1 cellular context compared by ENCODE assay signal in the genomic region with DNA sequence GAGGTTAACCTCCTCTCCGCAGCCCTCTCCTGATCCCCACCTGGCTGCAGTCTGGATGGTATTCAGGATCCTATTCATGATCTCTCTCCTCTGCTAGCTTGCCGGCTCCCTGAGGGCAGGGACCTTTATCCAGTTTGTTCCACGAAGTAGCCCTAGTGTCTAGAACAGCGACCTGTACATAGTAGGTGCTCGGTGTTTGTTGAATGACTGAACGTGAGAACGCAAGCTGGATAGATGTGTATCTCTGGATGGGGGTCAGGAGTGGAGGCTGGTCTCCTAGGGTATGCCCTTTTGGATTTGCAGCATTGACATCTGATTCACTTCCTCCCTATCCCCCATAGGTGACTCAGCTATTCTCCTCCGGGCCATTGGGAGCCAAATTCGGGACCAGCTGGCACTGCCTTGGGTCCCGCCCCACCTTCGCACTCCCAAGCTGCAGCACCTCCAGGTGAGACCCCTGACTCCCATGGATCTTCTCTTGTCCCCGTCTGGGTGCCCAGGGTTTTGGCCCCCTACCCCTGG.
A peak's percentile ranks its signal among the peaks of the same experiment; 100 is the strongest.
TF ChIP-seq lines count a peak whose summit lies in the region.

No MANE protein-coding gene starts in this region.

TF ChIP-seq in K562, 482 proteins besides CTCF, POLR2A, EP300 and RAD21 (continued from another document):
- TF ChIP-seq, protein P1, sequence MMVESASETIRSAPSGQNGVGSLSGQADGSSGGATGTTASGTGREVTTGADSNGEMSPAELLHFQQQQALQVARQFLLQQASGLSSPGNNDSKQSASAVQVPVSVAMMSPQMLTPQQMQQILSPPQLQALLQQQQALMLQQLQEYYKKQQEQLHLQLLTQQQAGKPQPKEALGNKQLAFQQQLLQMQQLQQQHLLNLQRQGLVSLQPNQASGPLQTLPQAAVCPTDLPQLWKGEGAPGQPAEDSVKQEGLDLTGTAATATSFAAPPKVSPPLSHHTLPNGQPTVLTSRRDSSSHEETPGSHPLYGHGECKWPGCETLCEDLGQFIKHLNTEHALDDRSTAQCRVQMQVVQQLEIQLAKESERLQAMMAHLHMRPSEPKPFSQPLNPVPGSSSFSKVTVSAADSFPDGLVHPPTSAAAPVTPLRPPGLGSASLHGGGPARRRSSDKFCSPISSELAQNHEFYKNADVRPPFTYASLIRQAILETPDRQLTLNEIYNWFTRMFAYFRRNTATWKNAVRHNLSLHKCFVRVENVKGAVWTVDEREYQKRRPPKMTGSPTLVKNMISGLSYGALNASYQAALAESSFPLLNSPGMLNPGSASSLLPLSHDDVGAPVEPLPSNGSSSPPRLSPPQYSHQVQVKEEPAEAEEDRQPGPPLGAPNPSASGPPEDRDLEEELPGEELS (CRISPR knock-in tag; IDR thresholded peaks at IDR 0.05; ENCODE audit: borderline replicate concordance) = no peak
- no peak for TF ChIP-seq CCNT2 (IDR thresholded peaks at IDR 0.05; ENCODE audit: borderline replicate concordance, extremely low read depth, insufficient read length, low read depth, low read length)
- TF ChIP-seq NR2F6 (CRISPR knock-in tag; IDR thresholded peaks at IDR 0.05) = no peak
- TF ChIP-seq, protein P2, sequence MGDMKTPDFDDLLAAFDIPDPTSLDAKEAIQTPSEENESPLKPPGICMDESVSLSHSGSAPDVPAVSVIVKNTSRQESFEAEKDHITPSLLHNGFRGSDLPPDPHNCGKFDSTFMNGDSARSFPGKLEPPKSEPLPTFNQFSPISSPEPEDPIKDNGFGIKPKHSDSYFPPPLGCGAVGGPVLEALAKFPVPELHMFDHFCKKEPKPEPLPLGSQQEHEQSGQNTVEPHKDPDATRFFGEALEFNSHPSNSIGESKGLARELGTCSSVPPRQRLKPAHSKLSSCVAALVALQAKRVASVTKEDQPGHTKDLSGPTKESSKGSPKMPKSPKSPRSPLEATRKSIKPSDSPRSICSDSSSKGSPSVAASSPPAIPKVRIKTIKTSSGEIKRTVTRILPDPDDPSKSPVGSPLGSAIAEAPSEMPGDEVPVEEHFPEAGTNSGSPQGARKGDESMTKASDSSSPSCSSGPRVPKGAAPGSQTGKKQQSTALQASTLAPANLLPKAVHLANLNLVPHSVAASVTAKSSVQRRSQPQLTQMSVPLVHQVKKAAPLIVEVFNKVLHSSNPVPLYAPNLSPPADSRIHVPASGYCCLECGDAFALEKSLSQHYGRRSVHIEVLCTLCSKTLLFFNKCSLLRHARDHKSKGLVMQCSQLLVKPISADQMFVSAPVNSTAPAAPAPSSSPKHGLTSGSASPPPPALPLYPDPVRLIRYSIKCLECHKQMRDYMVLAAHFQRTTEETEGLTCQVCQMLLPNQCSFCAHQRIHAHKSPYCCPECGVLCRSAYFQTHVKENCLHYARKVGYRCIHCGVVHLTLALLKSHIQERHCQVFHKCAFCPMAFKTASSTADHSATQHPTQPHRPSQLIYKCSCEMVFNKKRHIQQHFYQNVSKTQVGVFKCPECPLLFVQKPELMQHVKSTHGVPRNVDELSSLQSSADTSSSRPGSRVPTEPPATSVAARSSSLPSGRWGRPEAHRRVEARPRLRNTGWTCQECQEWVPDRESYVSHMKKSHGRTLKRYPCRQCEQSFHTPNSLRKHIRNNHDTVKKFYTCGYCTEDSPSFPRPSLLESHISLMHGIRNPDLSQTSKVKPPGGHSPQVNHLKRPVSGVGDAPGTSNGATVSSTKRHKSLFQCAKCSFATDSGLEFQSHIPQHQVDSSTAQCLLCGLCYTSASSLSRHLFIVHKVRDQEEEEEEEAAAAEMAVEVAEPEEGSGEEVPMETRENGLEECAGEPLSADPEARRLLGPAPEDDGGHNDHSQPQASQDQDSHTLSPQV (IDR thresholded peaks at IDR 0.05) = peak; percentile 29; the same call in 1 of the 2 replicates
- TF ChIP-seq, protein P3, sequence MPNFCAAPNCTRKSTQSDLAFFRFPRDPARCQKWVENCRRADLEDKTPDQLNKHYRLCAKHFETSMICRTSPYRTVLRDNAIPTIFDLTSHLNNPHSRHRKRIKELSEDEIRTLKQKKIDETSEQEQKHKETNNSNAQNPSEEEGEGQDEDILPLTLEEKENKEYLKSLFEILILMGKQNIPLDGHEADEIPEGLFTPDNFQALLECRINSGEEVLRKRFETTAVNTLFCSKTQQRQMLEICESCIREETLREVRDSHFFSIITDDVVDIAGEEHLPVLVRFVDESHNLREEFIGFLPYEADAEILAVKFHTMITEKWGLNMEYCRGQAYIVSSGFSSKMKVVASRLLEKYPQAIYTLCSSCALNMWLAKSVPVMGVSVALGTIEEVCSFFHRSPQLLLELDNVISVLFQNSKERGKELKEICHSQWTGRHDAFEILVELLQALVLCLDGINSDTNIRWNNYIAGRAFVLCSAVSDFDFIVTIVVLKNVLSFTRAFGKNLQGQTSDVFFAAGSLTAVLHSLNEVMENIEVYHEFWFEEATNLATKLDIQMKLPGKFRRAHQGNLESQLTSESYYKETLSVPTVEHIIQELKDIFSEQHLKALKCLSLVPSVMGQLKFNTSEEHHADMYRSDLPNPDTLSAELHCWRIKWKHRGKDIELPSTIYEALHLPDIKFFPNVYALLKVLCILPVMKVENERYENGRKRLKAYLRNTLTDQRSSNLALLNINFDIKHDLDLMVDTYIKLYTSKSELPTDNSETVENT (CRISPR knock-in tag; IDR thresholded peaks at IDR 0.05) = no peak
- no peak for TF ChIP-seq ZZZ3 (IDR thresholded peaks at IDR 0.05)
- TF ChIP-seq, protein P4, sequence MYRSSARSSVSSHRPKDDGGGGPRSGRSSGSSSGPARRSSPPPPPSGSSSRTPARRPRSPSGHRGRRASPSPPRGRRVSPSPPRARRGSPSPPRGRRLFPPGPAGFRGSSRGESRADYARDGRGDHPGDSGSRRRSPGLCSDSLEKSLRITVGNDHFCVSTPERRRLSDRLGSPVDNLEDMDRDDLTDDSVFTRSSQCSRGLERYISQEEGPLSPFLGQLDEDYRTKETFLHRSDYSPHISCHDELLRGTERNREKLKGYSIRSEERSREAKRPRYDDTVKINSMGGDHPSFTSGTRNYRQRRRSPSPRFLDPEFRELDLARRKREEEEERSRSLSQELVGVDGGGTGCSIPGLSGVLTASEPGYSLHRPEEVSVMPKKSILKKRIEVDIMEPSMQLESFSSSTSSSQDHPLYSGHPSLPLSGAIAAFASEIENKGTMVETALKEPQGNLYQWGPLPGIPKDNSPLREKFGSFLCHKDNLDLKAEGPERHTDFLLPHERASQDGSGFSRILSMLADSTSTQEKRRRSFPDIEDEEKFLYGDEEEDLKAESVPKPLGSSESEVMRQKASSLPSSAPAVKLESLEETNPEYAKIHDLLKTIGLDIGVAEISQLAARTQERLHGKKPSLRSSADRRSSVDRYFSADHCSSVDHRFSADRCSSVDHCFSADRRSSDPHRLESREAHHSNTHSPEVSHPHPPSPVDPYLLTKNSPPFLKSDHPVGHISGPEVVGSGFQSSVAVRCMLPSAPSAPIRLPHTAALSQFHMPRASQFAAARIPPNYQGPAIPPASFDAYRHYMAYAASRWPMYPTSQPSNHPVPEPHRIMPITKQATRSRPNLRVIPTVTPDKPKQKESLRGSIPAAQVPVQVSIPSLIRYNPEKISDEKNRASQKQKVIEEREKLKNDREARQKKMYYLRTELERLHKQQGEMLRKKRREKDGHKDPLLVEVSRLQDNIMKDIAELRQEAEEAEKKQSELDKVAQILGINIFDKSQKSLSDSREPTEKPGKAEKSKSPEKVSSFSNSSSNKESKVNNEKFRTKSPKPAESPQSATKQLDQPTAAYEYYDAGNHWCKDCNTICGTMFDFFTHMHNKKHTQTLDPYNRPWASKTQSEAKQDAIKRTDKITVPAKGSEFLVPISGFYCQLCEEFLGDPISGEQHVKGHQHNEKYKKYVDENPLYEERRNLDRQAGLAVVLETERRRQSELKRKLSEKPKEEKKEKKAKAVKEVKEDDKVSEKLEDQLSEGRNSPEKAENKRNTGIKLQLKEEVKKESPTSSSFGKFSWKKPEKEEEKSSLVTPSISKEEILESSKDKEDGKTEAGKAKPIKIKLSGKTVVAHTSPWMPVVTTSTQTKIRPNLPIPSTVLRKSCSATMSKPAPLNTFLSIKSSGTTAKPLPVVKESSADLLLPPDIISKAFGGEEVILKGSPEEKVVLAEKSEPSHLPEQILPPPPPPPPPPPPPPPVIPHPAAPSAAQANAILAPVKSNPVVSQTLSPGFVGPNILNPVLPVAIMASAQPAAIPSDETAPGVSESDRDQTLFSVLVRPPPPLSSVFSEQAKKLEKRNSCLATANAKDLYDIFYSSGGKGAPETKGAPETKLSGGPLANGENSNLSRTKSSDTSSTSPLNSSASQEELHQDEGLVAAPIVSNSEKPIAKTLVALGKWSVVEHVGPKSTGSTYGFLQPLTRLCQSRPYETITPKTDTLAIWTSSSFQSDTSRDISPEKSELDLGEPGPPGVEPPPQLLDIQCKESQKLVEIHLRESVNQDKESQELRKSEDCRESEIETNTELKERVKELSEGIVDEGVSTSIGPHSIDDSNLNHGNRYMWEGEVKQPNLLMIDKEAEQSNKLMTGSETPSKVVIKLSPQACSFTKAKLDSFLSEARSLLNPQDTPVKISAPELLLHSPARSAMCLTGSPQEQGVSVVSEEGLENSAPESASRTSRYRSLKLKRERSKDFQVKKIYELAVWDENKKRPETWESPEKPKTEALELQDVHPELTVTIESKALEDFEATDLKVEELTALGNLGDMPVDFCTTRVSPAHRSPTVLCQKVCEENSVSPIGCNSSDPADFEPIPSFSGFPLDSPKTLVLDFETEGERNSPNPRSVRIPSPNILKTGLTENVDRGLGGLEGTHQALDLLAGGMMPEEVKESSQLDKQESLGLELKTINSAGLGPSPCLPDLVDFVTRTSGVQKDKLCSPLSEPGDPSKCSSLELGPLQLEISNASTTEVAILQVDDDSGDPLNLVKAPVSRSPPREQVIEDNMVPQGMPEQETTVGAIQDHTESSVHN (IDR thresholded peaks at IDR 0.05; ENCODE audit: borderline replicate concordance in 1 of 2, low read depth in 1 of 2) = no peak
- TF ChIP-seq, protein P5, sequence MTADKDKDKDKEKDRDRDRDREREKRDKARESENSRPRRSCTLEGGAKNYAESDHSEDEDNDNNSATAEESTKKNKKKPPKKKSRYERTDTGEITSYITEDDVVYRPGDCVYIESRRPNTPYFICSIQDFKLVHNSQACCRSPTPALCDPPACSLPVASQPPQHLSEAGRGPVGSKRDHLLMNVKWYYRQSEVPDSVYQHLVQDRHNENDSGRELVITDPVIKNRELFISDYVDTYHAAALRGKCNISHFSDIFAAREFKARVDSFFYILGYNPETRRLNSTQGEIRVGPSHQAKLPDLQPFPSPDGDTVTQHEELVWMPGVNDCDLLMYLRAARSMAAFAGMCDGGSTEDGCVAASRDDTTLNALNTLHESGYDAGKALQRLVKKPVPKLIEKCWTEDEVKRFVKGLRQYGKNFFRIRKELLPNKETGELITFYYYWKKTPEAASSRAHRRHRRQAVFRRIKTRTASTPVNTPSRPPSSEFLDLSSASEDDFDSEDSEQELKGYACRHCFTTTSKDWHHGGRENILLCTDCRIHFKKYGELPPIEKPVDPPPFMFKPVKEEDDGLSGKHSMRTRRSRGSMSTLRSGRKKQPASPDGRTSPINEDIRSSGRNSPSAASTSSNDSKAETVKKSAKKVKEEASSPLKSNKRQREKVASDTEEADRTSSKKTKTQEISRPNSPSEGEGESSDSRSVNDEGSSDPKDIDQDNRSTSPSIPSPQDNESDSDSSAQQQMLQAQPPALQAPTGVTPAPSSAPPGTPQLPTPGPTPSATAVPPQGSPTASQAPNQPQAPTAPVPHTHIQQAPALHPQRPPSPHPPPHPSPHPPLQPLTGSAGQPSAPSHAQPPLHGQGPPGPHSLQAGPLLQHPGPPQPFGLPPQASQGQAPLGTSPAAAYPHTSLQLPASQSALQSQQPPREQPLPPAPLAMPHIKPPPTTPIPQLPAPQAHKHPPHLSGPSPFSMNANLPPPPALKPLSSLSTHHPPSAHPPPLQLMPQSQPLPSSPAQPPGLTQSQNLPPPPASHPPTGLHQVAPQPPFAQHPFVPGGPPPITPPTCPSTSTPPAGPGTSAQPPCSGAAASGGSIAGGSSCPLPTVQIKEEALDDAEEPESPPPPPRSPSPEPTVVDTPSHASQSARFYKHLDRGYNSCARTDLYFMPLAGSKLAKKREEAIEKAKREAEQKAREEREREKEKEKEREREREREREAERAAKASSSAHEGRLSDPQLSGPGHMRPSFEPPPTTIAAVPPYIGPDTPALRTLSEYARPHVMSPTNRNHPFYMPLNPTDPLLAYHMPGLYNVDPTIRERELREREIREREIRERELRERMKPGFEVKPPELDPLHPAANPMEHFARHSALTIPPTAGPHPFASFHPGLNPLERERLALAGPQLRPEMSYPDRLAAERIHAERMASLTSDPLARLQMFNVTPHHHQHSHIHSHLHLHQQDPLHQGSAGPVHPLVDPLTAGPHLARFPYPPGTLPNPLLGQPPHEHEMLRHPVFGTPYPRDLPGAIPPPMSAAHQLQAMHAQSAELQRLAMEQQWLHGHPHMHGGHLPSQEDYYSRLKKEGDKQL (CRISPR knock-in tag; IDR thresholded peaks at IDR 0.05; ENCODE audit: borderline replicate concordance) = no peak
- TF ChIP-seq ZNF584 (CRISPR knock-in tag; IDR thresholded peaks at IDR 0.05; ENCODE audit: low read depth) = no peak
- no peak for TF ChIP-seq HEY1 (CRISPR knock-in tag; IDR thresholded peaks at IDR 0.05; ENCODE audit: borderline replicate concordance)
- TF ChIP-seq, protein P6, sequence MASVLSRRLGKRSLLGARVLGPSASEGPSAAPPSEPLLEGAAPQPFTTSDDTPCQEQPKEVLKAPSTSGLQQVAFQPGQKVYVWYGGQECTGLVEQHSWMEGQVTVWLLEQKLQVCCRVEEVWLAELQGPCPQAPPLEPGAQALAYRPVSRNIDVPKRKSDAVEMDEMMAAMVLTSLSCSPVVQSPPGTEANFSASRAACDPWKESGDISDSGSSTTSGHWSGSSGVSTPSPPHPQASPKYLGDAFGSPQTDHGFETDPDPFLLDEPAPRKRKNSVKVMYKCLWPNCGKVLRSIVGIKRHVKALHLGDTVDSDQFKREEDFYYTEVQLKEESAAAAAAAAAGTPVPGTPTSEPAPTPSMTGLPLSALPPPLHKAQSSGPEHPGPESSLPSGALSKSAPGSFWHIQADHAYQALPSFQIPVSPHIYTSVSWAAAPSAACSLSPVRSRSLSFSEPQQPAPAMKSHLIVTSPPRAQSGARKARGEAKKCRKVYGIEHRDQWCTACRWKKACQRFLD (CRISPR knock-in tag; IDR thresholded peaks at IDR 0.05) = no peak
- no peak for TF ChIP-seq KAT8 (IDR thresholded peaks at IDR 0.05; ENCODE audit: low read depth)
- no peak for TF ChIP-seq KLF10 (CRISPR knock-in tag; IDR thresholded peaks at IDR 0.05)
- peak; percentile 53 for TF ChIP-seq SPI1 (IDR thresholded peaks at IDR 0.05; ENCODE audit: borderline replicate concordance, low read depth, low read length)
- TF ChIP-seq FOSL1 (tag; conservative IDR thresholded peaks at IDR 0.05) = no peak
- TF ChIP-seq PML (IDR thresholded peaks at IDR 0.05; ENCODE audit: low read length) = no peak
